In genomic region chr2:46539327-46540276, GRCh38 we compare ENCODE assay signal across 1 cellular context.
TF ChIP-seq lines count a peak whose summit lies in the region.

No MANE protein-coding gene starts in this region.

TF ChIP-seq in GM12878, 131 proteins besides CTCF, POLR2A, EP300 and RAD21:
- TF ChIP-seq KAT2A (conservative IDR thresholded peaks at IDR 0.05; ENCODE audit: control insufficient read depth, low read depth, low read length): no peak
- TF ChIP-seq ZNF217 (IDR thresholded peaks at IDR 0.05): no peak
- peak; percentile 56 for TF ChIP-seq ATF7 (IDR thresholded peaks at IDR 0.05; ENCODE audit: low read depth)
- TF ChIP-seq USF1 (IDR thresholded peaks at IDR 0.05; ENCODE audit: borderline replicate concordance, extremely low read length, insufficient read depth, low read depth, low read length): no peak
- no peak for TF ChIP-seq PKNOX1 (IDR thresholded peaks at IDR 0.05)
